22 cellular contexts compared by ENCODE assay signal in genomic region chr5:41878173-41878572, GRCh38.
A peak's percentile ranks its signal among the peaks of the same experiment; 100 is the strongest.
DNase-seq lines count a peak whose midpoint lies in the region; ATAC-seq and TF ChIP-seq lines count a peak whose summit lies in the region.
"Had no signal": no experiment of that assay in that cellular context is flagged by ENCODE, and none has a peak within 500 bp of the region (broad histone marks: within the 10 kb centered on the region; RNA-seq: fewer than 3 reads in every experiment).

No MANE protein-coding gene starts in this region.

- POLR2A ChIA-PET in GM10248 (lab: Yijun Ruan, JAX), result no interaction called here

- H3K9me3 Mint-ChIP-seq in nephron, result no peaks in the 10 kb centered on the region
- H3K9me3 Mint-ChIP-seq: CD8-positive, alpha-beta T cell; central memory CD8-positive, alpha-beta T cell had no signal

- H3K27ac ChIP-seq in WERI-Rb-1, result no peak overlapping the region
- H3K27ac ChIP-seq: dorsolateral prefrontal cortex, neutrophil, prostate gland had no signal

- no peak overlapping the region for H3K4me3 Mint-ChIP-seq in nephron
- H3K4me3 Mint-ChIP-seq: activated naive CD8-positive, alpha-beta T cell treated with anti-CD3 and anti-CD28 coated beads for 36 hours; CD8-positive, alpha-beta T cell; central memory CD8-positive, alpha-beta T cell; stimulated activated naive B cell treated with anti-CD40 and anti-IgM and Interleukin-4, amounts not matched to agents 10 μg/mL and 1 μg/mL and 100 μg/mL, for 72 hours had no signal

- ATAC-seq in GM19043 (IDR thresholded peaks at IDR 0.05; ENCODE audit: low read depth, unreplicated experiment), result peak; percentile 40
- peak; percentile 42 for ATAC-seq in GM21528 (IDR thresholded peaks at IDR 0.05; ENCODE audit: low FRiP score, unreplicated experiment)
- peak; percentile 36 for ATAC-seq in HG03108 (IDR thresholded peaks at IDR 0.05; ENCODE audit: unreplicated experiment)
- ATAC-seq: CD8-positive, alpha-beta T cell; stimulated activated naive B cell treated with anti-CD40 and anti-IgM and Interleukin-4, amounts not matched to agents 10 μg/mL and 1 μg/mL and 100 μg/mL, for 72 hours had no signal

- no peaks in the 10 kb centered on the region for H3K27me3 ChIP-seq in WERI-Rb-1 (ENCODE audit: insufficient read depth, low read depth, severe bottlenecking)
- H3K27me3 ChIP-seq: dorsolateral prefrontal cortex had no signal

- TF ChIP-seq CTCF in nephron (IDR thresholded peaks at IDR 0.05; ENCODE audit: unreplicated experiment in 3 of 3) (no peak), GM10248 (IDR thresholded peaks at IDR 0.05; ENCODE audit: control extremely low read depth, extremely low read depth, low read depth, missing control alignments) (no peak), WERI-Rb-1 (IDR thresholded peaks at IDR 0.05; ENCODE audit: low read depth, low read length) (no peak)

- peaks cover 4% of the 10 kb centered on the region for H3K4me1 Mint-ChIP-seq in nephron
- H3K4me1 Mint-ChIP-seq: central memory CD8-positive, alpha-beta T cell; stimulated activated naive B cell treated with anti-CD40 and anti-IgM and Interleukin-4, amounts not matched to agents 10 μg/mL and 1 μg/mL and 100 μg/mL, for 72 hours had no signal

- no peaks in the 10 kb centered on the region for H3K27me3 Mint-ChIP-seq in nephron (ENCODE audit: low read depth)

- no peak overlapping the region for H3K4me3 ChIP-seq in WERI-Rb-1 (ENCODE audit: low read depth, low read length)
- H3K4me3 ChIP-seq: dorsolateral prefrontal cortex, MG63, prostate gland had no signal

- H3K36me3 ChIP-seq in WERI-Rb-1, result no peaks in the 10 kb centered on the region
- H3K36me3 ChIP-seq: MG63, neutrophil, prostate gland had no signal

- CTCF ChIA-PET in GM10248 (lab: Yijun Ruan, JAX), result no interaction called here

- H3K36me3 Mint-ChIP-seq in nephron (ENCODE audit: low read depth), result no peaks in the 10 kb centered on the region
- H3K36me3 Mint-ChIP-seq: activated naive CD8-positive, alpha-beta T cell treated with anti-CD3 and anti-CD28 coated beads for 36 hours; CD8-positive, alpha-beta T cell; stimulated activated naive B cell treated with anti-CD40 and anti-IgM and Interleukin-4, amounts not matched to agents 10 μg/mL and 1 μg/mL and 100 μg/mL, for 72 hours had no signal

- DNase-seq in GM10248 (ENCODE audit: extremely low spot score), result no peak
- no peak for DNase-seq in NCI-H1436 treated with DMSO at 0.1 percent for 48 hours (lab: John Stamatoyannopoulos, UW)
- no peak for DNase-seq in WERI-Rb-1
- DNase-seq: activated CD4-positive, alpha-beta T cell treated with anti-CD3 and anti-CD28 coated beads, Interleukin-2, amount 50 U/mL, for 4 hours; activated CD8-positive, alpha-beta memory T cell treated with anti-CD3 and anti-CD28 coated beads, Interleukin-2, amount 50 U/mL, for 4 hours; activated naive CD8-positive, alpha-beta T cell treated with anti-CD3 and anti-CD28 coated beads for 36 hours; CD8-positive, alpha-beta T cell; dorsolateral prefrontal cortex; mammary epithelial cell; MG63; NCI-H1417 treated with DMSO at 0.1 percent for 48 hours; NCI-H524; SK-N-SH; stimulated activated CD4-positive, alpha-beta T cell treated with anti-CD3 and anti-CD28 coated beads, Interleukin-2, amount 100 ng/mL, for 24 hours; stimulated activated naive B cell treated with anti-CD40 and anti-IgM and Interleukin-4, amounts not matched to agents 10 μg/mL and 1 μg/mL and 100 μg/mL, for 72 hours had no signal

- H3K9me3 ChIP-seq in WERI-Rb-1 (ENCODE audit: severe bottlenecking), result no peaks in the 10 kb centered on the region
- H3K9me3 ChIP-seq: MG63, neutrophil, prostate gland, SK-N-SH had no signal

- H3K27ac Mint-ChIP-seq in nephron, result peak overlapping the region; percentile 52 to 86 (median 78)
- H3K27ac Mint-ChIP-seq: activated naive CD8-positive, alpha-beta T cell treated with anti-CD3 and anti-CD28 coated beads for 36 hours; CD8-positive, alpha-beta T cell; stimulated activated naive B cell treated with anti-CD40 and anti-IgM and Interleukin-4, amounts not matched to agents 10 μg/mL and 1 μg/mL and 100 μg/mL, for 72 hours had no signal
